Comparison of ENCODE assay signal across 16 cellular contexts in genomic region chr2:1849450-1849849, GRCh38.
"Had no signal": no experiment of that assay in that cellular context is flagged by ENCODE, and none has a peak within 500 bp of the region (broad histone marks: within the 10 kb centered on the region; RNA-seq: fewer than 3 reads in every experiment).

No MANE protein-coding gene starts in this region.

- H3K36me3 ChIP-seq: neutrophil, suprapubic skin, thyroid gland, uterus had no signal

- H3K79me2 ChIP-seq: hepatocyte had no signal

- H3K9me3 ChIP-seq: neutrophil, suprapubic skin, thyroid gland, uterus had no signal

- H3K27me3 ChIP-seq: thyroid gland, uterus had no signal

- H3K4me2 ChIP-seq: hepatocyte had no signal

- ATAC-seq: foreskin keratinocyte; left colon; naive thymus-derived CD4-positive, alpha-beta T cell; right cardiac atrium had no signal

- FAIRE-seq: colon, endothelial cell of umbilical vein, small intestine had no signal

- H3K4me3 ChIP-seq: hepatocyte, suprapubic skin, thyroid gland, uterus had no signal

- DNase-seq: erythroblast; foreskin keratinocyte; left colon; naive thymus-derived CD4-positive, alpha-beta T cell; nephron progenitor cell; right cardiac atrium; small intestine; stimulated activated CD4-positive, alpha-beta T cell treated with anti-CD3 and anti-CD28 coated beads, Interleukin-12 subunit alpha, Interleukin-12 subunit beta, amount 100 ng/mL, for 4 hours; stimulated activated naive CD4-positive, alpha-beta T cell treated with Interleukin-2 at 50 U/mL for 16 hours; thyroid gland; uterus had no signal

- H3K27ac ChIP-seq: foreskin keratinocyte, hepatocyte, neutrophil, suprapubic skin, thyroid gland, uterus had no signal

- H3K4me1 ChIP-seq: foreskin keratinocyte, suprapubic skin, uterus had no signal

- H2AFZ ChIP-seq: hepatocyte had no signal
